Comparison of ENCODE assay signal across 12 cellular contexts in the genomic region with DNA sequence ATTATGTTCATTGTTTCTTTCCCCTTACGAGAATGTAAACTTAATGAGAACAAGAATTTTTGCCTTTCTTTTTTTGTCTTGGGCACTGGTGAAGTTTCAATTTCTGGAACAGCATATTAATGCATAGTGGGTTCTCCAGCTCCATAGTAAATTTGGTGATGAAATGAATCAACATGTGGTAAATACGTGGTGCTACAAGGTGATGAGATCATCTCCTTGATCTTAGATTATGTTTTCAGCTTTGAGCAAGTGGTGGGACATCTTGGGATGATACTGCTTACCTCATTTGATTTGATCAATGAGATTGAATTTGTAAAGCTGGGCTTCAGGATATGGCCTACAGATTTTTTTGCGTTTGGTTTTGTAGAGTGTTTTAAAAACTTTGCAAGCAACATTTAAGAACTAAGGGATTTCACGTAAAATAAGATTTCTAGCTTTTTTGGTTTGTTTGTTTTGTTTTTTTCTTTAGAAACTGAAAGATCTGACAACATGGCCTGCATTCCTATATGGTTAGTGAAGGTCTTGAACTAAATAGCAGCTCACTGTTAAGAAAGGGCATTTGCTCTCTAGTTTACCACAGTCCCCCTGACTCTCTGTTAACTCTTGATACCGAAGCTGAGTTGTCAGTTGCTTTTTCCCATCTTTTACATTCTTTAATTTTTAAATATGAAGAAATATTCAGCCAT. TPM values are rescaled to one million over a fixed set of nuclear protein-coding genes. Genes with fewer than 3 reads are reported as not detected.
A peak's percentile ranks its signal among the peaks of the same experiment; 100 is the strongest.
DNase-seq lines count a peak whose midpoint lies in the region; ATAC-seq and TF ChIP-seq lines count a peak whose summit lies in the region.
"Had no signal": no experiment of that assay in that cellular context is flagged by ENCODE, and none has a peak within 500 bp of the region (broad histone marks: within the 10 kb centered on the region; RNA-seq: fewer than 3 reads in every experiment).

No MANE protein-coding gene starts in this region.

- no peak overlapping the region for H2BK120ac ChIP-seq in IMR-90 (ENCODE audit: low read depth, low read length)

- POLR2A ChIA-PET in IMR-90 (lab: Charles Lee; ENCODE audit: unreplicated experiment), result no interaction called here

- peak overlapping the region; percentile 45; the same call in 1 of the 2 replicates for H3K4me2 ChIP-seq in IMR-90 (ENCODE audit: low read depth, low read length)

- H3K14ac ChIP-seq in IMR-90 (replicated peaks; ENCODE audit: low read depth, low read length), result no peak overlapping the region

- no peak overlapping the region for H2BK15ac ChIP-seq in IMR-90 (ENCODE audit: low read depth, low read length)

- no peak for TF ChIP-seq EP300 in ovary (IDR thresholded peaks at IDR 0.05)

- no TSS peak for BruUV-seq in IMR-90 (replicated peaks; lab: Mats Ljungman, UMichigan)

- CTCF ChIA-PET in IMR-90 (lab: Yijun Ruan, JAX), result no interaction called here

- TF ChIP-seq POLR2A in IMR-90 (IDR thresholded peaks at IDR 0.05; ENCODE audit: low read depth, low read length) (no peak), ovary (IDR thresholded peaks at IDR 0.05) (no peak)

- H3K27ac ChIP-seq in IMR-90 (ENCODE audit: insufficient read depth, low read length) (no peak overlapping the region), ovary (no peak overlapping the region)
- H3K27ac ChIP-seq: thyroid gland had no signal

- H3K4me1 Mint-ChIP-seq in mesothelial cell of epicardium, result peaks cover 37% of the 10 kb centered on the region

- H2BK5ac ChIP-seq in IMR-90 (ENCODE audit: low read depth, low read length, poor library complexity, severe bottlenecking), result no peak overlapping the region

- H4K5ac ChIP-seq in IMR-90 (ENCODE audit: low read depth, low read length), result no peak overlapping the region

- H3K9me3 ChIP-seq in IMR-90 (ENCODE audit: control insufficient read depth, insufficient read depth, low read length), result no peaks in the 10 kb centered on the region
- H3K9me3 ChIP-seq in ovary, result no peaks in the 10 kb centered on the region
- H3K9me3 ChIP-seq: thyroid gland had no signal

- no peak overlapping the region for H3K4ac ChIP-seq in IMR-90 (ENCODE audit: low read depth, low read length)

- WGBS in IMR-90 (ENCODE audit: extremely low coverage in 2 of 2, insufficient read length in 1 of 2), 2 experiments, result 100% methylated on average over 1 of the region's 5 CpGs; no CpG with 5 or more reads in 1 of the 2 experiments
- 88 to 91% (median 88%) methylated on average over 5 of the region's 5 CpGs for WGBS in ovary, 3 donors

- H3K36me3 ChIP-seq in IMR-90 (ENCODE audit: control insufficient read depth, insufficient read depth, low read length), result peaks cover 9% of the 10 kb centered on the region
- no peaks in the 10 kb centered on the region for H3K36me3 ChIP-seq in ovary
- H3K36me3 ChIP-seq: thyroid gland had no signal

- peaks cover 7% of the 10 kb centered on the region for H3K9me3 Mint-ChIP-seq in mesothelial cell of epicardium

- no peak overlapping the region for H3K9ac ChIP-seq in IMR-90 (ENCODE audit: low read depth, low read length)

- no peaks in the 10 kb centered on the region for H3K27me3 Mint-ChIP-seq in mesothelial cell of epicardium (ENCODE audit: low read depth)

- no peak overlapping the region for H4K91ac ChIP-seq in IMR-90 (ENCODE audit: insufficient read depth, low read depth, low read length)

- intact Hi-C loops in IMR-90 (cut with micrococcal nuclease), result no loop called here
- intact Hi-C loops in ovary (cut with DNase I), result no loop called here

- peaks cover 18% of the 10 kb centered on the region for H3K36me3 Mint-ChIP-seq in mesothelial cell of epicardium

- no peak overlapping the region for H3K4me3 Mint-ChIP-seq in mesothelial cell of epicardium

- H3K56ac ChIP-seq in IMR-90 (ENCODE audit: extremely low read depth, insufficient read depth, low read length), result no peak overlapping the region

- peak overlapping the region; percentile 82 for H3K27ac Mint-ChIP-seq in mesothelial cell of epicardium

- peaks cover 84% of the 10 kb centered on the region for H4K20me1 ChIP-seq in IMR-90 (ENCODE audit: insufficient read depth, low read length)

- H2BK20ac ChIP-seq in IMR-90 (ENCODE audit: low read depth, low read length), result no peak overlapping the region

- dilution Hi-C loops in IMR-90 (cut with HindIII; ENCODE audit: low sequenced_read_pairs, unreplicated experiment), result no loop called here

- peak; percentile 68 for DNase-seq in EL
- DNase-seq in IMR-90, result peak; percentile 40
- peak; percentile 38 for DNase-seq in astrocyte of the hippocampus (ENCODE audit: low read depth, low spot score)
- DNase-seq in mesothelial cell of epicardium (ENCODE audit: low spot score in 2 of 2, unreplicated experiment in 2 of 2), result no peak
- DNase-seq in DMS153 treated with DMSO at 0.1 percent for 48 hours (lab: John Stamatoyannopoulos, UW; ENCODE audit: unreplicated experiment), result no peak
- DNase-seq in ovary, result no peak
- DNase-seq: caudate nucleus, DMS53, glutamatergic neuron, NCI-H2029 treated with DMSO at 0.1 percent for 48 hours, thyroid gland had no signal

- H2AK9ac ChIP-seq in IMR-90 (replicated peaks; ENCODE audit: low read depth, low read length, poor library complexity), result no peak overlapping the region

- no peak for TF ChIP-seq RAD21 in IMR-90 (IDR thresholded peaks at IDR 0.05; ENCODE audit: low read length)

- in situ Hi-C loops in IMR-90 (cut with MboI; ENCODE audit: low sequenced_read_pairs), result no loop called here

- H2AFZ ChIP-seq in IMR-90 (replicated peaks; ENCODE audit: low read length, poor library complexity), result no peak overlapping the region

- H3K79me1 ChIP-seq in IMR-90 (ENCODE audit: low read depth in 1 of 2, low read length in 2 of 2), result peaks cover 18 to 79% of the 10 kb centered on the region in 2 experiments

- H3K4me3 ChIP-seq in IMR-90 (ENCODE audit: insufficient read depth, low read depth, low read length) (no peak overlapping the region), ovary (no peak overlapping the region)
- H3K4me3 ChIP-seq: thyroid gland had no signal

- no peak overlapping the region for H3K18ac ChIP-seq in IMR-90 (ENCODE audit: low read depth, low read length)

- peaks cover 18% of the 10 kb centered on the region for H3K9me1 ChIP-seq in IMR-90 (ENCODE audit: insufficient read depth, low read length)

- peaks cover 8% of the 10 kb centered on the region for H3K4me1 ChIP-seq in IMR-90 (ENCODE audit: control insufficient read depth, insufficient read depth, low read length)
- H3K4me1 ChIP-seq in ovary (ENCODE audit: insufficient read depth), result peaks cover 5% of the 10 kb centered on the region

- H3K23ac ChIP-seq in IMR-90 (ENCODE audit: low read depth, low read length), result no peak overlapping the region

- no peak overlapping the region for H2AK5ac ChIP-seq in IMR-90 (ENCODE audit: low read depth, low read length)

- TF ChIP-seq CTCF in IMR-90 (conservative IDR thresholded peaks at IDR 0.05; ENCODE audit: low read depth, low read length) (no peak), mesothelial cell of epicardium (IDR thresholded peaks at IDR 0.05; ENCODE audit: unreplicated experiment) (no peak), ovary (IDR thresholded peaks at IDR 0.05) (no peak)

- no peak overlapping the region for H4K8ac ChIP-seq in IMR-90 (ENCODE audit: low read depth in 2 of 2, low read length in 2 of 2)

- ATAC-seq in IMR-90 (ENCODE audit: low read depth), result 0 out of 2 replicates have a peak, but pooled peaks have one; percentile 46
- no peak for ATAC-seq in GM21515 (IDR thresholded peaks at IDR 0.05; ENCODE audit: unreplicated experiment)

- no peaks in the 10 kb centered on the region for H3K27me3 ChIP-seq in IMR-90 (ENCODE audit: control insufficient read depth, insufficient read depth, low read length)
- no peaks in the 10 kb centered on the region for H3K27me3 ChIP-seq in ovary
- H3K27me3 ChIP-seq: thyroid gland had no signal

TF ChIP-seq in IMR-90, 13 proteins besides CTCF, POLR2A, EP300 and RAD21:
- no peak for TF ChIP-seq BHLHE40 (IDR thresholded peaks at IDR 0.05; ENCODE audit: low read depth, low read length)
- TF ChIP-seq, protein P1, sequence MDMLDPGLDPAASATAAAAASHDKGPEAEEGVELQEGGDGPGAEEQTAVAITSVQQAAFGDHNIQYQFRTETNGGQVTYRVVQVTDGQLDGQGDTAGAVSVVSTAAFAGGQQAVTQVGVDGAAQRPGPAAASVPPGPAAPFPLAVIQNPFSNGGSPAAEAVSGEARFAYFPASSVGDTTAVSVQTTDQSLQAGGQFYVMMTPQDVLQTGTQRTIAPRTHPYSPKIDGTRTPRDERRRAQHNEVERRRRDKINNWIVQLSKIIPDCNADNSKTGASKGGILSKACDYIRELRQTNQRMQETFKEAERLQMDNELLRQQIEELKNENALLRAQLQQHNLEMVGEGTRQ (IDR thresholded peaks at IDR 0.05; ENCODE audit: low read depth, low read length), result no peak
TF ChIP-seq in IMR-90: peak in this region for 0.

RNA-seq across cellular contexts. Expression of a gene that starts 45.6 kb away (rescaled TPM):
- total RNA-seq in IMR-90 (2012; rRNA removed), result 128 and 150 TPM in 2 replicates
- polyA plus RNA-seq in IMR-90 (2012; rRNA removed), result 22.0 and 23.9 TPM in 2 replicates
- polyA plus RNA-seq in IMR-90 (2012; cell fraction: cytosol; rRNA removed), result 10.0 and 11.3 TPM in 2 replicates
- 7.1 and 33.5 TPM in 2 replicates for polyA plus RNA-seq in IMR-90 (2012; cell fraction: nucleus; rRNA removed; ENCODE audit: low replicate concordance)
- total RNA-seq in mesothelial cell of epicardium, result 123 to 131 TPM (median 123 TPM) in 3 replicates
- 100 to 1,000 TPM in 5 of 7 donors, 10 to 100 TPM in 2; 93.2 to 198 (median 110) TPM for total RNA-seq in ovary
- polyA plus RNA-seq in ovary, result 10 to 100 TPM; 22.1 to 75.2 TPM

Comparison
In these comparisons a context has a peak if more than half of its experiments do, and no peak if none do; other contexts are left out.
1. DNase-seq: peak in EL (single experiment), IMR-90 (single experiment) and astrocyte of the hippocampus (single experiment); none in mesothelial cell of epicardium (0 of 2), DMS153 treated with DMSO at 0.1 percent for 48 hours (single experiment) and ovary (0 of 5).